In genomic region chr11:122690801-122691649, GRCh38 we compare ENCODE assay signal across 8 cellular contexts. TPM values are rescaled to one million over a fixed set of nuclear protein-coding genes. Genes with fewer than 3 reads are reported as not detected.
DNase-seq lines count a peak whose midpoint lies in the region; ATAC-seq and TF ChIP-seq lines count a peak whose summit lies in the region.

No MANE protein-coding gene starts in this region.

- no peaks in the 10 kb centered on the region for H3K4me1 ChIP-seq in right lobe of liver
- H3K4me1 ChIP-seq in thoracic aorta (ENCODE audit: control insufficient read depth in 1 of 2, low read depth in 2 of 2): peaks cover 3 to 10% of the 10 kb centered on the region in 2 donors

- ATAC-seq in right lobe of liver (peak; percentile 44 to 55 (median 51)), thoracic aorta (ENCODE audit: insufficient number of reproducible peaks, low FRiP score, low read depth) (no peak)

- CTCF ChIA-PET in HEK293T (lab: Yijun Ruan, JAX): interaction anchor here (0.6 kb wide), 1 partner anchor 22 kb away, joined by 4 read pairs; no protein-coding TSS in a partner anchor

- H3K9me3 ChIP-seq in right lobe of liver (no peaks in the 10 kb centered on the region), thoracic aorta (no peaks in the 10 kb centered on the region)

- POLR2A ChIA-PET in HEK293T (lab: Yijun Ruan, JAX): interaction anchor here (0.6 kb wide), 1 partner anchor 30 kb away, joined by 3 read pairs; no protein-coding TSS in a partner anchor

- 64% methylated on average over 11 of the region's 14 CpGs for WGBS in right lobe of liver (ENCODE audit: insufficient coverage, low coverage, low lambda C conversion rate, missing lambda C conversion rate)

- no peaks in the 10 kb centered on the region for H3K27me3 ChIP-seq in right lobe of liver
- no peaks in the 10 kb centered on the region for H3K27me3 ChIP-seq in thoracic aorta (replicated peaks; ENCODE audit: insufficient read depth)

- peak; percentile 77 for DNase-seq in SIG-M5 treated with dmso at 0.1 percent for 504 hours (lab: John Stamatoyannopoulos, UW; ENCODE audit: unreplicated experiment)
- no peak for DNase-seq in SIG-M5 (lab: John Stamatoyannopoulos, UW)
- peak; percentile 68 for DNase-seq in amniotic epithelial cell (ENCODE audit: low read depth)
- DNase-seq in right lobe of liver: no peak
- no peak for DNase-seq in thoracic aorta (ENCODE audit: low spot score)
- no peak for DNase-seq in HEK293T (ENCODE audit: extremely low spot score)
- no peak for DNase-seq in mucosa of gallbladder (ENCODE audit: low spot score)
- DNase-seq in HT-29 (ENCODE audit: low spot score): no peak

- H3K4me3 ChIP-seq in right lobe of liver (no peak overlapping the region), thoracic aorta (peak overlapping the region; percentile 26)

- TF ChIP-seq CTCF in right lobe of liver (IDR thresholded peaks at IDR 0.05) (no peak), thoracic aorta (IDR thresholded peaks at IDR 0.05) (no peak)

- H3K36me3 ChIP-seq in right lobe of liver: no peaks in the 10 kb centered on the region
- H3K36me3 ChIP-seq in thoracic aorta: no peaks in the 10 kb centered on the region

- intact Hi-C loops in right lobe of liver (cut with DNase I): no loop called here

- peak overlapping the region in 2 of 3 donors; percentile 26 to 37 for H3K27ac ChIP-seq in right lobe of liver
- no peak overlapping the region for H3K27ac ChIP-seq in thoracic aorta

- TF ChIP-seq POLR2A in right lobe of liver (IDR thresholded peaks at IDR 0.05): no peak

TF ChIP-seq in HEK293T, 16 proteins besides CTCF, POLR2A, EP300 and RAD21:
- no peak for TF ChIP-seq HDGF (IDR thresholded peaks at IDR 0.05; ENCODE audit: borderline replicate concordance)
- no peak for TF ChIP-seq NFRKB (IDR thresholded peaks at IDR 0.05)
- no peak for TF ChIP-seq LEF1 (IDR thresholded peaks at IDR 0.05; ENCODE audit: borderline replicate concordance)
- no peak for TF ChIP-seq ARNT (IDR thresholded peaks at IDR 0.05)
- TF ChIP-seq FOXM1 (IDR thresholded peaks at IDR 0.05; ENCODE audit: borderline replicate concordance): no peak
- TF ChIP-seq L3MBTL2 (conservative IDR thresholded peaks at IDR 0.05): no peak
- no peak for TF ChIP-seq FOXA1 (IDR thresholded peaks at IDR 0.05)
- no peak for TF ChIP-seq BHLHE40 (IDR thresholded peaks at IDR 0.05; ENCODE audit: borderline replicate concordance)
- TF ChIP-seq ZNF384 (IDR thresholded peaks at IDR 0.05): no peak
- no peak for TF ChIP-seq FOXK2 (IDR thresholded peaks at IDR 0.05)
- no peak for TF ChIP-seq SUZ12 (IDR thresholded peaks at IDR 0.05)
- TF ChIP-seq CTBP1 (IDR thresholded peaks at IDR 0.05; ENCODE audit: borderline replicate concordance): no peak

RNA-seq across cellular contexts. Expression of gene UBASH3B, which starts 35.5 kb away (rescaled TPM):
- 10 to 100 TPM in 1 of 6 experiments, 1 to 10 TPM in 5; 1.7 to 10.5 (median 2.4) TPM for total RNA-seq in right lobe of liver
- total RNA-seq in thoracic aorta: 10 to 100 TPM in 1 of 2 donors, 1 to 10 TPM in 1; 6.1 to 12.3 TPM
- total RNA-seq in mucosa of gallbladder: 7.4 TPM
- 46.8 and 57.9 TPM in 2 replicates for total RNA-seq in HT-29 (2014; rRNA removed; shearing (Covaris generic))

Comparison
In these comparisons a context has a peak if more than half of its experiments do, and no peak if none do; other contexts are left out.
1. DNase-seq: peak in SIG-M5 treated with dmso at 0.1 percent for 504 hours (single experiment) and amniotic epithelial cell (single experiment); none in SIG-M5 (single experiment), right lobe of liver (0 of 3), thoracic aorta (single experiment), HEK293T (single experiment), mucosa of gallbladder (single experiment) and HT-29 (single experiment).
2. H3K27ac ChIP-seq: peak in right lobe of liver (2 of 3); none in thoracic aorta (0 of 2).